1 cellular context compared by ENCODE assay signal in the genomic region with DNA sequence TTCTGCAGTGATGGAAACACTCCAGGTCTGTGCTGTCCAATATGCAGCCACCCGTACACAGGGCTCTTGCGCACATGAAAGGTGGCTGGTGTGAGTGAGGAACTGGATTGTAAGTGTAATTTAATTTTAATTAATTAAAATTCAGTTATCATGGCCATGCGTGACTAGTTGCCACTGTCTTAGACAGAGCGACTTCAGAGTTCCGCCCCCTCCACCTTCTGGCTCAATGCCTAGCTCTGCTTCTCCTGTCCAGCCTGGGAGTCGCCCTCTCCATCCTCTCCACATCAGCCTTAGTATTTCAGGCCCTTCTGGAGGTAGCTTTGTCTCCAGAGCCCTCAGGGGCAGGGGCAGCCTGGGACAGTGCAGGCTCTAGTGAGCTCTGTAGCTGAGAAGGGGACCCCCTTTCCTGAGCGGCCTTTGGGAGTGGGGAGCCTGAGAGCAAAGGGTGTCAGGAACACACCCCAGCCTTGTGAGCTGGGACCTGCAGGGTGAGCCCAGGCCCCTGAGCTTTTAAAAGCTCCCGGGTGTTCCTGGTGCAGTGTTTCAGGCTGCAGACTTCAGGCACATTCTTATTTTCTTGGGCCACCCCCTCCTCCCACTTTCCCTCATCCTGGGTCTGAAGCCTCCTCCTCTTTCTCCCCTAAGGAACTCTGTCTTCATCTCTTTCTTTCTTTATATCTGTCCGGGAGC.
TF ChIP-seq lines count a peak whose summit lies in the region.

No MANE protein-coding gene starts in this region.

TF ChIP-seq in GM12878, 131 proteins besides CTCF, POLR2A, EP300 and RAD21 (continued from another document):
- TF ChIP-seq, protein P1, sequence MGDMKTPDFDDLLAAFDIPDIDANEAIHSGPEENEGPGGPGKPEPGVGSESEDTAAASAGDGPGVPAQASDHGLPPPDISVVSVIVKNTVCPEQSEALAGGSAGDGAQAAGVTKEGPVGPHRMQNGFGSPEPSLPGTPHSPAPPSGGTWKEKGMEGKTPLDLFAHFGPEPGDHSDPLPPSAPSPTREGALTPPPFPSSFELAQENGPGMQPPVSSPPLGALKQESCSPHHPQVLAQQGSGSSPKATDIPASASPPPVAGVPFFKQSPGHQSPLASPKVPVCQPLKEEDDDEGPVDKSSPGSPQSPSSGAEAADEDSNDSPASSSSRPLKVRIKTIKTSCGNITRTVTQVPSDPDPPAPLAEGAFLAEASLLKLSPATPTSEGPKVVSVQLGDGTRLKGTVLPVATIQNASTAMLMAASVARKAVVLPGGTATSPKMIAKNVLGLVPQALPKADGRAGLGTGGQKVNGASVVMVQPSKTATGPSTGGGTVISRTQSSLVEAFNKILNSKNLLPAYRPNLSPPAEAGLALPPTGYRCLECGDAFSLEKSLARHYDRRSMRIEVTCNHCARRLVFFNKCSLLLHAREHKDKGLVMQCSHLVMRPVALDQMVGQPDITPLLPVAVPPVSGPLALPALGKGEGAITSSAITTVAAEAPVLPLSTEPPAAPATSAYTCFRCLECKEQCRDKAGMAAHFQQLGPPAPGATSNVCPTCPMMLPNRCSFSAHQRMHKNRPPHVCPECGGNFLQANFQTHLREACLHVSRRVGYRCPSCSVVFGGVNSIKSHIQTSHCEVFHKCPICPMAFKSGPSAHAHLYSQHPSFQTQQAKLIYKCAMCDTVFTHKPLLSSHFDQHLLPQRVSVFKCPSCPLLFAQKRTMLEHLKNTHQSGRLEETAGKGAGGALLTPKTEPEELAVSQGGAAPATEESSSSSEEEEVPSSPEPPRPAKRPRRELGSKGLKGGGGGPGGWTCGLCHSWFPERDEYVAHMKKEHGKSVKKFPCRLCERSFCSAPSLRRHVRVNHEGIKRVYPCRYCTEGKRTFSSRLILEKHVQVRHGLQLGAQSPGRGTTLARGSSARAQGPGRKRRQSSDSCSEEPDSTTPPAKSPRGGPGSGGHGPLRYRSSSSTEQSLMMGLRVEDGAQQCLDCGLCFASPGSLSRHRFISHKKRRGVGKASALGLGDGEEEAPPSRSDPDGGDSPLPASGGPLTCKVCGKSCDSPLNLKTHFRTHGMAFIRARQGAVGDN (IDR thresholded peaks at IDR 0.05): no peak
- no peak for TF ChIP-seq MYB (IDR thresholded peaks at IDR 0.05; ENCODE audit: borderline replicate concordance, low read depth, low read length)
- TF ChIP-seq, protein P2, sequence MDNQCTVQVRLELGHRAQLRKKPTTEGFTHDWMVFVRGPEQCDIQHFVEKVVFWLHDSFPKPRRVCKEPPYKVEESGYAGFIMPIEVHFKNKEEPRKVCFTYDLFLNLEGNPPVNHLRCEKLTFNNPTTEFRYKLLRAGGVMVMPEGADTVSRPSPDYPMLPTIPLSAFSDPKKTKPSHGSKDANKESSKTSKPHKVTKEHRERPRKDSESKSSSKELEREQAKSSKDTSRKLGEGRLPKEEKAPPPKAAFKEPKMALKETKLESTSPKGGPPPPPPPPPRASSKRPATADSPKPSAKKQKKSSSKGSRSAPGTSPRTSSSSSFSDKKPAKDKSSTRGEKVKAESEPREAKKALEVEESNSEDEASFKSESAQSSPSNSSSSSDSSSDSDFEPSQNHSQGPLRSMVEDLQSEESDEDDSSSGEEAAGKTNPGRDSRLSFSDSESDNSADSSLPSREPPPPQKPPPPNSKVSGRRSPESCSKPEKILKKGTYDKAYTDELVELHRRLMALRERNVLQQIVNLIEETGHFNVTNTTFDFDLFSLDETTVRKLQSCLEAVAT (IDR thresholded peaks at IDR 0.05): peak; percentile 65; the same call in 1 of the 2 replicates
